In the genomic region with DNA sequence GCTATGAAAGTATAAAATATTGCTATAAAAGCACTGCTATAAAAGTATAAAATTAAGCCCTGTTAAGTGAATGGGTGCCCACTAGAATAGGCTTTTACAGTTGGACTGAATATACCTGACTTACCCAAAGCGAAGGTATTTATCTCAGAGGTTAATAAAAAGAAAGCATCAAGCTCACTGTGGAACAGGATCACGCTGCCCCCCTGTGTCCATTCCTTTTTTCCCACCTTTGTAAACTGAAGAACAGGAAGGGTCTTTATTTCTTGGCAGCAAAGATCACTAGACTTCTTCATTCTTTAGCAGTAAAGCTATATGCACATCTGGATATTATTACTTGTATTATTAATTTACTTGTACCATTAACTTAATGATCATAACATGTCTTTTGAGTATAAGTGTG, we compare ENCODE assay signal across 9 cellular contexts. TPM values are rescaled to one million over a fixed set of nuclear protein-coding genes. Genes with fewer than 3 reads are reported as not detected.
DNase-seq lines count a peak whose midpoint lies in the region; ATAC-seq and TF ChIP-seq lines count a peak whose summit lies in the region.
"Had no signal": no experiment of that assay in that cellular context is flagged by ENCODE, and none has a peak within 500 bp of the region (broad histone marks: within the 10 kb centered on the region; RNA-seq: fewer than 3 reads in every experiment).

No MANE protein-coding gene starts in this region.

- no peak overlapping the region for H3K4me3 Mint-ChIP-seq in GM23338
- H3K4me3 Mint-ChIP-seq in chondrocyte (ENCODE audit: unreplicated experiment) = no peak overlapping the region

- H4K20me1 ChIP-seq in GM23338 (replicated peaks; ENCODE audit: insufficient read depth) (no peaks in the 10 kb centered on the region), SK-N-SH (ENCODE audit: insufficient read depth) (no peaks in the 10 kb centered on the region)

- H3K4me1 ChIP-seq in BE2C (no peaks in the 10 kb centered on the region), GM23338 (ENCODE audit: insufficient read depth) (peaks cover 9% of the 10 kb centered on the region), SK-N-SH (ENCODE audit: control insufficient read depth in 1 of 2, insufficient read depth in 2 of 2, low read depth in 1 of 2, low read length in 1 of 2) (no peaks in the 10 kb centered on the region; a peak in 1 of 4 replicates), trophoblast cell (ENCODE audit: control insufficient read depth in 1 of 2, insufficient read depth in 2 of 2, low read length in 2 of 2) (no peaks in the 10 kb centered on the region)

- H3K27ac ChIP-seq in GM23338 (ENCODE audit: low read depth) = no peak overlapping the region
- no peak overlapping the region for H3K27ac ChIP-seq in SK-N-SH (ENCODE audit: low read depth in 2 of 2, low read length in 1 of 2)
- H3K27ac ChIP-seq in trophoblast cell (ENCODE audit: low read depth, low read length) = no peak overlapping the region
- H3K27ac ChIP-seq: epithelial cell of prostate had no signal

- no peak overlapping the region for H3K4me3 ChIP-seq in BE2C (ENCODE audit: low read depth, low read length)
- no peak overlapping the region for H3K4me3 ChIP-seq in GM23338
- no peak overlapping the region for H3K4me3 ChIP-seq in SK-N-SH (ENCODE audit: low read depth in 2 of 2, low read length in 1 of 2)
- no peak overlapping the region for H3K4me3 ChIP-seq in trophoblast cell (ENCODE audit: low read depth, low read length)

- H2BK120ac ChIP-seq in trophoblast cell (ENCODE audit: insufficient read depth, low read length, poor library complexity) = no peak overlapping the region

- TF ChIP-seq CTCF in BE2C (IDR thresholded peaks at IDR 0.05; ENCODE audit: low read depth, low read length) (peak; percentile 30), GM23338 (conservative IDR thresholded peaks at IDR 0.05; ENCODE audit: low read depth in 2 of 2) (peak; percentile 77 to 80), SK-N-SH (IDR thresholded peaks at IDR 0.05) (peak; percentile 69), chondrocyte (IDR thresholded peaks at IDR 0.05) (peak; percentile 81)

- H3K9me2 ChIP-seq in GM23338 (ENCODE audit: insufficient read depth) (no peaks in the 10 kb centered on the region), SK-N-SH (no peaks in the 10 kb centered on the region)

- peaks cover 10% of the 10 kb centered on the region for H3K4me1 Mint-ChIP-seq in GM23338
- H3K4me1 Mint-ChIP-seq in chondrocyte (ENCODE audit: low read depth) = peaks cover 4% of the 10 kb centered on the region

- no peak overlapping the region for H3K18ac ChIP-seq in trophoblast cell (ENCODE audit: low read length)

- DNase-seq in BE2C = no peak
- DNase-seq in GM23338 (ENCODE audit: low spot score) = peak; percentile 71
- peak; percentile 53 for DNase-seq in SK-N-SH
- DNase-seq in chondrocyte (ENCODE audit: low spot score) = no peak
- DNase-seq in trophoblast cell = peak; percentile 3 to 18
- DNase-seq in GDM1 (lab: John Stamatoyannopoulos, UW) = no peak
- DNase-seq in cardiac septum (ENCODE audit: low spot score) = no peak

- H3K9me3 Mint-ChIP-seq in GM23338 (no peaks in the 10 kb centered on the region), chondrocyte (ENCODE audit: low read depth) (no peaks in the 10 kb centered on the region)

- intact Hi-C loops in cardiac septum (cut with DNase I) = loop anchor here (5.0 kb wide), 1 partner anchor 258 kb away; no protein-coding TSS in a partner anchor

- no peak overlapping the region for H4K91ac ChIP-seq in trophoblast cell (ENCODE audit: low read depth, low read length)

- CTCF ChIA-PET in SK-N-SH (lab: Yijun Ruan, JAX) = interaction anchor here (0.6 to 2.5 kb wide), 25 partner anchors 9 to 1820 kb away, joined by 3 to 21 read pairs (median 4); a partner anchor contains a TSS

- H4K12ac ChIP-seq in trophoblast cell (ENCODE audit: low read depth, low read length) = no peak overlapping the region

- no peak overlapping the region for H2BK5ac ChIP-seq in trophoblast cell (ENCODE audit: low read depth, low read length, poor library complexity)

- H2AK5ac ChIP-seq in trophoblast cell (ENCODE audit: low read length) = no peak overlapping the region

- ATAC-seq in GM23338 (peak; percentile 80), GM21723 (IDR thresholded peaks at IDR 0.05; ENCODE audit: unreplicated experiment) (no peak)

- H3K9me3 ChIP-seq in BE2C (no peaks in the 10 kb centered on the region), SK-N-SH (no peaks in the 10 kb centered on the region), trophoblast cell (ENCODE audit: insufficient read depth, low read depth, low read length) (no peaks in the 10 kb centered on the region)

- no peak overlapping the region for H2BK12ac ChIP-seq in trophoblast cell (ENCODE audit: low read length)

- no peaks in the 10 kb centered on the region for H3K79me1 ChIP-seq in trophoblast cell (ENCODE audit: low read length)

- no peak overlapping the region for H3K4me2 ChIP-seq in GM23338
- no peak overlapping the region for H3K4me2 ChIP-seq in SK-N-SH
- no peak overlapping the region for H3K4me2 ChIP-seq in trophoblast cell (ENCODE audit: low read length)

- WGBS in SK-N-SH (ENCODE audit: low lambda C conversion rate) = 62% methylated on average over 2 of the region's 2 CpGs
- WGBS in trophoblast cell (ENCODE audit: extremely low coverage, insufficient coverage, insufficient read length) = no CpG with 5 or more reads among the region's 2 CpGs

- H3F3A ChIP-seq in GM23338 (replicated peaks; ENCODE audit: low read depth) (no peaks in the 10 kb centered on the region), SK-N-SH (replicated peaks; ENCODE audit: insufficient read depth) (no peaks in the 10 kb centered on the region)

- no peaks in the 10 kb centered on the region for H3K36me3 Mint-ChIP-seq in GM23338 (ENCODE audit: low read depth)
- H3K36me3 Mint-ChIP-seq in chondrocyte (ENCODE audit: low read depth) = no peaks in the 10 kb centered on the region

- TF ChIP-seq RAD21 in SK-N-SH (IDR thresholded peaks at IDR 0.05; ENCODE audit: low read length) = peak; percentile 75

- H3K9ac ChIP-seq in SK-N-SH = no peak overlapping the region
- no peak overlapping the region for H3K9ac ChIP-seq in trophoblast cell (ENCODE audit: low read length)

- H2AFZ ChIP-seq in GM23338 = no peak overlapping the region
- no peak overlapping the region for H2AFZ ChIP-seq in SK-N-SH (ENCODE audit: low read depth)
- no peak overlapping the region for H2AFZ ChIP-seq in trophoblast cell (ENCODE audit: insufficient read depth, low read length, poor library complexity)

- POLR2A ChIA-PET in SK-N-SH (lab: Yijun Ruan, JAX) = no interaction called here

- H3K27ac Mint-ChIP-seq in GM23338 = no peak overlapping the region
- no peak overlapping the region for H3K27ac Mint-ChIP-seq in chondrocyte (ENCODE audit: unreplicated experiment)

- H3K14ac ChIP-seq in trophoblast cell (ENCODE audit: low read length) = no peak overlapping the region

- no peaks in the 10 kb centered on the region for H3K27me3 Mint-ChIP-seq in GM23338 (ENCODE audit: insufficient read depth, low read depth, poor library complexity)
- peaks cover 3% of the 10 kb centered on the region for H3K27me3 Mint-ChIP-seq in chondrocyte (ENCODE audit: low read depth)

- H3K27me3 ChIP-seq in BE2C (no peaks in the 10 kb centered on the region), GM23338 (ENCODE audit: insufficient read depth) (no peaks in the 10 kb centered on the region), SK-N-SH (ENCODE audit: insufficient read depth) (no peaks in the 10 kb centered on the region; the same call in 1 of the 2 replicates), trophoblast cell (ENCODE audit: insufficient read depth, low read length) (no peaks in the 10 kb centered on the region)

- no peak overlapping the region for H3K4ac ChIP-seq in trophoblast cell (ENCODE audit: low read depth, low read length)

- H3K79me2 ChIP-seq in GM23338 (replicated peaks; ENCODE audit: insufficient read depth) = no peaks in the 10 kb centered on the region
- no peaks in the 10 kb centered on the region for H3K79me2 ChIP-seq in SK-N-SH (ENCODE audit: insufficient read depth)
- H3K79me2 ChIP-seq in trophoblast cell (ENCODE audit: control insufficient read depth, insufficient read depth, low read length, poor library complexity) = no peaks in the 10 kb centered on the region

- H4K8ac ChIP-seq in trophoblast cell (ENCODE audit: low read depth, low read length) = no peak overlapping the region

- H3K36me3 ChIP-seq in BE2C (no peaks in the 10 kb centered on the region), GM23338 (ENCODE audit: insufficient read depth) (no peaks in the 10 kb centered on the region), SK-N-SH (replicated peaks in 1 of 2; ENCODE audit: control insufficient read depth in 1 of 2, insufficient read depth in 2 of 2, low read length in 1 of 2) (no peaks in the 10 kb centered on the region), trophoblast cell (ENCODE audit: control insufficient read depth in 1 of 2, insufficient read depth in 2 of 2, low read length in 2 of 2) (peaks cover 0 to 2% of the 10 kb centered on the region in 2 experiments)

- no peak for TF ChIP-seq EP300 in SK-N-SH (IDR thresholded peaks at IDR 0.05; ENCODE audit: borderline replicate concordance in 1 of 2, low read depth in 1 of 2, low read length in 1 of 2)

- no peak overlapping the region for H3K23ac ChIP-seq in trophoblast cell (ENCODE audit: low read length)

RNA-seq across cellular contexts. Expression of a gene that starts 22.1 kb away (rescaled TPM):
- polyA plus RNA-seq in BE2C (2012; ENCODE audit: insufficient read depth, insufficient read length, low read depth) = 14.1 TPM
- total RNA-seq in GM23338 (2014; rRNA removed; shearing (Covaris generic)) = 13.2 and 15.2 TPM in 2 replicates
- polyA plus RNA-seq in GM23338 (2016; fragmentation: Nextera tagmentation; extraction: Ambion mirVana) = 5.8 and 6.3 TPM in 2 replicates
- polyA plus RNA-seq in SK-N-SH (2012; rRNA removed) = 8.8 and 11.2 TPM in 2 replicates
- polyA plus RNA-seq in SK-N-SH (2012; cell fraction: cytosol; rRNA removed) = 9.6 and 9.8 TPM in 2 replicates
- polyA plus RNA-seq in SK-N-SH (2012; cell fraction: nucleus; rRNA removed) = 7.7 and 8.9 TPM in 2 replicates
- total RNA-seq in chondrocyte = 4.3 to 5.9 TPM (median 5.0 TPM) in 3 replicates
- polyA plus RNA-seq in trophoblast cell (2013) = 6.4 and 6.7 TPM in 2 replicates
- 2.7 TPM for total RNA-seq in cardiac septum

RNA-seq across cellular contexts. Expression of a gene that starts 26.3 kb away (rescaled TPM):
- not detected for polyA plus RNA-seq in BE2C (2012; ENCODE audit: insufficient read depth, insufficient read length, low read depth)
- 0.39 and 1.7 TPM in 2 replicates for total RNA-seq in GM23338 (2014; rRNA removed; shearing (Covaris generic))
- polyA plus RNA-seq in GM23338 (2016; fragmentation: Nextera tagmentation; extraction: Ambion mirVana) (1.9 and 2.2 TPM in 2 replicates), SK-N-SH (2012; rRNA removed) (0.44 and 0.47 TPM in 2 replicates)
- 0.41 and 0.84 TPM in 2 replicates for polyA plus RNA-seq in SK-N-SH (2012; cell fraction: cytosol; rRNA removed)
- 1.5 and 2.9 TPM in 2 replicates for polyA plus RNA-seq in SK-N-SH (2012; cell fraction: nucleus; rRNA removed)
- total RNA-seq in chondrocyte (0.35 to 0.65 TPM (median 0.46 TPM) in 3 replicates), cardiac septum (2.4 TPM)
- 1.3 and 1.7 TPM in 2 replicates for polyA plus RNA-seq in trophoblast cell (2013)

RNA-seq across cellular contexts. Expression of a gene that starts 39.3 kb away (rescaled TPM):
- 4.6 TPM for polyA plus RNA-seq in BE2C (2012; ENCODE audit: insufficient read depth, insufficient read length, low read depth)
- total RNA-seq in GM23338 (2014; rRNA removed; shearing (Covaris generic)) = 26.9 and 28.9 TPM in 2 replicates
- polyA plus RNA-seq in GM23338 (2016; fragmentation: Nextera tagmentation; extraction: Ambion mirVana) (24.0 and 29.6 TPM in 2 replicates), SK-N-SH (2012; rRNA removed) (6.5 and 7.2 TPM in 2 replicates)
- 7.2 and 8.9 TPM in 2 replicates for polyA plus RNA-seq in SK-N-SH (2012; cell fraction: cytosol; rRNA removed)
- 5.8 and 5.9 TPM in 2 replicates for polyA plus RNA-seq in SK-N-SH (2012; cell fraction: nucleus; rRNA removed)
- total RNA-seq in chondrocyte (15.9 to 19.4 TPM (median 17.0 TPM) in 3 replicates), cardiac septum (43.0 TPM)
- polyA plus RNA-seq in trophoblast cell (2013) = 7.7 and 8.3 TPM in 2 replicates

Comparison
In these comparisons a context has a peak if more than half of its experiments do, and no peak if none do; other contexts are left out.
1. DNase-seq: peak in GM23338 (single experiment), SK-N-SH (single experiment) and trophoblast cell (2 of 2); none in BE2C (single experiment), chondrocyte (single experiment), GDM1 (single experiment) and cardiac septum (single experiment).
2. CTCF ChIP-seq: peak in every context shown above with its lines; median percentile 81 in chondrocyte; 78 in GM23338; 69 in SK-N-SH; 30 in BE2C.